11 cellular contexts compared by ENCODE assay signal in genomic region chr14:100585448-100586152, GRCh38. TPM values are rescaled to one million over a fixed set of nuclear protein-coding genes. Genes with fewer than 3 reads are reported as not detected.
DNase-seq lines count a peak whose midpoint lies in the region; ATAC-seq, FAIRE-seq and TF ChIP-seq lines count a peak whose summit lies in the region.
"Had no signal": no experiment of that assay in that cellular context is flagged by ENCODE, and none has a peak within 500 bp of the region (broad histone marks: within the 10 kb centered on the region; RNA-seq: fewer than 3 reads in every experiment).

No MANE protein-coding gene starts in this region.

- H3K79me2 ChIP-seq in ACC112 (ENCODE audit: control insufficient read depth, insufficient read depth, low read length, unreplicated experiment) = no peaks in the 10 kb centered on the region

- H3K36me3 ChIP-seq in ACC112 (ENCODE audit: insufficient read depth, low read length) (no peaks in the 10 kb centered on the region), colonic mucosa (no peaks in the 10 kb centered on the region)
- H3K36me3 ChIP-seq in CD4-positive, alpha-beta memory T cell (ENCODE audit: insufficient read depth, low read length) = no peaks in the 10 kb centered on the region
- H3K36me3 ChIP-seq in effector memory CD4-positive, alpha-beta T cell (ENCODE audit: control insufficient read depth, insufficient read depth, low read length) = no peaks in the 10 kb centered on the region
- H3K36me3 ChIP-seq: uterus had no signal

- no peaks in the 10 kb centered on the region for H3K9me3 ChIP-seq in CD4-positive, alpha-beta memory T cell (ENCODE audit: control insufficient read depth in 1 of 2, low read length in 2 of 2)
- H3K9me3 ChIP-seq in effector memory CD4-positive, alpha-beta T cell (ENCODE audit: control insufficient read depth, low read length) = no peaks in the 10 kb centered on the region
- no peaks in the 10 kb centered on the region for H3K9me3 ChIP-seq in colonic mucosa
- H3K9me3 ChIP-seq: uterus had no signal

- H3K4me3 ChIP-seq in ACC112 (ENCODE audit: low read depth, low read length) (peak overlapping the region; percentile 86), colonic mucosa (no peak overlapping the region)
- no peak overlapping the region for H3K4me3 ChIP-seq in CD4-positive, alpha-beta memory T cell (ENCODE audit: low read length in 2 of 2)
- no peak overlapping the region for H3K4me3 ChIP-seq in effector memory CD4-positive, alpha-beta T cell (ENCODE audit: insufficient read depth, low read depth, low read length, poor library complexity, severe bottlenecking)

- H2AFZ ChIP-seq in ACC112 (ENCODE audit: low read length, unreplicated experiment) = peak overlapping the region; percentile 78

- no peak for FAIRE-seq in GM19239 (lab: Jason Lieb, UNC)
- FAIRE-seq: islet of Langerhans had no signal

- intact Hi-C loops in CD4-positive, alpha-beta memory T cell (cut with micrococcal nuclease) = no loop called here
- intact Hi-C loops in colonic mucosa (cut with DNase I) = no loop called here

- ATAC-seq in naive thymus-derived CD8-positive, alpha-beta T cell = no peak

- no peaks in the 10 kb centered on the region for H3K36me3 Mint-ChIP-seq in CD4-positive, alpha-beta memory T cell
- no peaks in the 10 kb centered on the region for H3K36me3 Mint-ChIP-seq in activated naive CD8-positive, alpha-beta T cell
- no peaks in the 10 kb centered on the region for H3K36me3 Mint-ChIP-seq in naive thymus-derived CD8-positive, alpha-beta T cell

- H3K9ac ChIP-seq in colonic mucosa (ENCODE audit: low read depth in 2 of 2, low read length in 2 of 2) = no peak overlapping the region

- peaks cover 6 to 12% of the 10 kb centered on the region in 2 donors for H3K27me3 Mint-ChIP-seq in CD4-positive, alpha-beta memory T cell
- peaks cover 13% of the 10 kb centered on the region for H3K27me3 Mint-ChIP-seq in activated naive CD8-positive, alpha-beta T cell
- H3K27me3 Mint-ChIP-seq in naive thymus-derived CD8-positive, alpha-beta T cell = peaks cover 10 to 29% (median 20%) of the 10 kb centered on the region in 5 donors

- TF ChIP-seq CTCF in colonic mucosa (IDR thresholded peaks at IDR 0.05) = no peak

- CTCF ChIA-PET in CD4-positive, alpha-beta memory T cell (lab: Charles Lee; ENCODE audit: partially characterized antibody) = interaction anchor here (1.4 kb wide), 1 partner anchor 60 kb away, joined by 3 read pairs; no protein-coding TSS in a partner anchor

- H3K4me1 ChIP-seq in ACC112 (ENCODE audit: control insufficient read depth, insufficient read depth, low read length, unreplicated experiment) (peaks cover 18% of the 10 kb centered on the region), colonic mucosa (no peaks in the 10 kb centered on the region)
- H3K4me1 ChIP-seq in CD4-positive, alpha-beta memory T cell (ENCODE audit: insufficient read depth, low read length) = peaks cover 13% of the 10 kb centered on the region
- H3K4me1 ChIP-seq in effector memory CD4-positive, alpha-beta T cell (ENCODE audit: control insufficient read depth, insufficient read depth, low read length, poor library complexity, severe bottlenecking) = peaks cover 9% of the 10 kb centered on the region
- H3K4me1 ChIP-seq: uterus had no signal

- H3K4me3 Mint-ChIP-seq in CD4-positive, alpha-beta memory T cell = peak overlapping the region in 7 of 8 donors; percentile 17 to 75 (median 68)
- peak overlapping the region; percentile 81 for H3K4me3 Mint-ChIP-seq in activated naive CD8-positive, alpha-beta T cell
- H3K4me3 Mint-ChIP-seq in naive thymus-derived CD8-positive, alpha-beta T cell = peak overlapping the region in 9 of 10 donors; percentile 36 to 71 (median 56)

- no peak overlapping the region for H3K27ac Mint-ChIP-seq in CD4-positive, alpha-beta memory T cell
- no peak overlapping the region for H3K27ac Mint-ChIP-seq in activated naive CD8-positive, alpha-beta T cell
- H3K27ac Mint-ChIP-seq in naive thymus-derived CD8-positive, alpha-beta T cell = no peak overlapping the region

- POLR2A ChIA-PET in CD4-positive, alpha-beta memory T cell (lab: Charles Lee; ENCODE audit: partially characterized antibody) = no interaction called here
- POLR2A ChIA-PET in naive thymus-derived CD8-positive, alpha-beta T cell (lab: Charles Lee) = no interaction called here

- no peak for DNase-seq in CD4-positive, alpha-beta memory T cell
- peak in 1 of 10 donors; percentile 27 for DNase-seq in naive thymus-derived CD8-positive, alpha-beta T cell
- DNase-seq in effector memory CD4-positive, alpha-beta T cell = no peak
- no peak for DNase-seq in colonic mucosa
- DNase-seq in GM19239 (ENCODE audit: insufficient read length, low spot score) = no peak
- DNase-seq: NCI-H1092, SW 1271, uterus had no signal

- no peaks in the 10 kb centered on the region for H3K27me3 ChIP-seq in ACC112 (ENCODE audit: insufficient read depth, low read length)
- H3K27me3 ChIP-seq in CD4-positive, alpha-beta memory T cell (ENCODE audit: insufficient read depth, low read length) = peaks cover 6% of the 10 kb centered on the region
- H3K27me3 ChIP-seq in effector memory CD4-positive, alpha-beta T cell (replicated peaks; ENCODE audit: control insufficient read depth, insufficient read depth, low read length, poor library complexity, severe bottlenecking) = no peaks in the 10 kb centered on the region
- H3K27me3 ChIP-seq in colonic mucosa = peaks cover 8% of the 10 kb centered on the region
- H3K27me3 ChIP-seq: uterus had no signal

- H3K27ac ChIP-seq in ACC112 (ENCODE audit: low read depth, low read length) (no peak overlapping the region), colonic mucosa (no peak overlapping the region)
- H3K27ac ChIP-seq in CD4-positive, alpha-beta memory T cell (ENCODE audit: low read depth, low read length) = no peak overlapping the region
- no peak overlapping the region for H3K27ac ChIP-seq in effector memory CD4-positive, alpha-beta T cell (ENCODE audit: insufficient read depth, low read length, poor library complexity, severe bottlenecking)
- H3K27ac ChIP-seq: uterus had no signal

- H3K9me3 Mint-ChIP-seq in CD4-positive, alpha-beta memory T cell = no peaks in the 10 kb centered on the region
- no peaks in the 10 kb centered on the region for H3K9me3 Mint-ChIP-seq in activated naive CD8-positive, alpha-beta T cell (ENCODE audit: low read depth)
- H3K9me3 Mint-ChIP-seq in naive thymus-derived CD8-positive, alpha-beta T cell = no peaks in the 10 kb centered on the region

- peaks cover 0 to 9% (median 3%) of the 10 kb centered on the region in 4 donors for H3K4me1 Mint-ChIP-seq in CD4-positive, alpha-beta memory T cell
- peaks cover 10% of the 10 kb centered on the region for H3K4me1 Mint-ChIP-seq in activated naive CD8-positive, alpha-beta T cell (ENCODE audit: low read depth)
- H3K4me1 Mint-ChIP-seq in naive thymus-derived CD8-positive, alpha-beta T cell = peaks cover 0 to 6% (median 4%) of the 10 kb centered on the region in 4 donors

RNA-seq across cellular contexts. Expression of gene BEGAIN, which starts 1.6 kb away (rescaled TPM):
- 1 to 10 TPM in 1 of 2 experiments, under 1 TPM in 1; 0.84 to 1.6 TPM for total RNA-seq in CD4-positive, alpha-beta memory T cell
- polyA plus RNA-seq in CD4-positive, alpha-beta memory T cell = 1 to 10 TPM in 1 of 2 donors, under 1 TPM in 1; 0.09 to 1.8 TPM
- total RNA-seq in naive thymus-derived CD8-positive, alpha-beta T cell = 1 to 10 TPM; 1.4 to 1.5 TPM
- polyA plus RNA-seq in naive thymus-derived CD8-positive, alpha-beta T cell = under 1 TPM in 2 of 3 donors, not detected in 1; 0.25 to 0.27 TPM
- under 1 TPM; 0.74 to 0.99 TPM for total RNA-seq in colonic mucosa
